ENCODE assay signal across 15 cellular contexts in the genomic region with DNA sequence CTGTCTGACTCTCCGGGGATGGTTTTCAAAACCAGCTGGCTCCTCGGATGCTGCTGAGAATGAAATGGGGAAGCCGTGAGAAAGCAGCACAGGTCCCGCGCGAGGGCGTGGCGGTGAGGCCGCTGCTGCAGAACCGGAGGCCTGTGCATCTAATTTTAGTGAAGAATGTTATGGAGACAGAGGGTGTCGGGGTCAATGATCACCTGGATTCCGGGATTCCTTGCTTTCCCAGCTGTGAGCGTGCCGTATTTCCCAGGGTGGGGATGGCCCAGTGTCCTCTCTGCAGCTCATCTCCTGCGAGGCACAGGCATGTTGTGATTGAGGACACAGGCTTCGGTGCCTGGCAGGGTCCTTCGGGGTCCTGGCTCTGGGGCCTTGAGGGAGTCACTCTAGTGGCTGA.
DNase-seq lines count a peak whose midpoint lies in the region; TF ChIP-seq lines count a peak whose summit lies in the region.
"Had no signal": no experiment of that assay in that cellular context is flagged by ENCODE, and none has a peak within 500 bp of the region (broad histone marks: within the 10 kb centered on the region; RNA-seq: fewer than 3 reads in every experiment).

No MANE protein-coding gene starts in this region.

- no TSS peak for BruUV-seq in OCI-LY7 (replicated peaks; lab: Mats Ljungman, UMichigan)

- no peak for TF ChIP-seq CTCF in chondrocyte (IDR thresholded peaks at IDR 0.05)
- TF ChIP-seq CTCF in OCI-LY7 (conservative IDR thresholded peaks at IDR 0.05; ENCODE audit: low read length): no peak
- TF ChIP-seq CTCF in thyroid gland (IDR thresholded peaks at IDR 0.05): no peak

- H3K4me2 ChIP-seq in OCI-LY7 (ENCODE audit: low read length): no peak overlapping the region
- H3K4me2 ChIP-seq: A549 had no signal

- H3K36me3 Mint-ChIP-seq in chondrocyte (ENCODE audit: low read depth): peaks cover 3% of the 10 kb centered on the region
- H3K36me3 Mint-ChIP-seq: CD8-positive, alpha-beta memory T cell had no signal

- 69 to 80% methylated on average over 14 to 16 of the region's 17 CpGs for WGBS in thyroid gland, 2 donors

- no peak overlapping the region for H2AFZ ChIP-seq in OCI-LY7 (ENCODE audit: low read length)

- H3K79me2 ChIP-seq in OCI-LY7 (ENCODE audit: insufficient read depth, low read depth, low read length): no peaks in the 10 kb centered on the region

- H3K4me1 ChIP-seq in OCI-LY7 (ENCODE audit: insufficient read depth, low read length, poor library complexity, severe bottlenecking): no peaks in the 10 kb centered on the region
- no peaks in the 10 kb centered on the region for H3K4me1 ChIP-seq in thyroid gland
- H3K4me1 ChIP-seq: A549, BE2C, Caco-2, HAP-1 had no signal

- intact Hi-C loops in OCI-LY7 (cut with micrococcal nuclease; ENCODE audit: unreplicated experiment) (no loop called here), thyroid gland (cut with DNase I) (no loop called here)

- H3K4me3 Mint-ChIP-seq in chondrocyte (ENCODE audit: unreplicated experiment): no peak overlapping the region
- H3K4me3 Mint-ChIP-seq: CD8-positive, alpha-beta memory T cell had no signal

- DNase-seq in NCI-H2227 treated with DMSO at 0.1 percent for 48 hours (lab: John Stamatoyannopoulos, UW): peak; percentile 85
- DNase-seq in chondrocyte (ENCODE audit: low spot score): peak; percentile 79
- DNase-seq in left kidney (ENCODE audit: low read depth, low spot score): peak; percentile 36
- DNase-seq in retina: peak; percentile 58
- no peak for DNase-seq in OCI-LY7 (ENCODE audit: low spot score)
- DNase-seq in thyroid gland: no peak
- DNase-seq in NK-92 (lab: John Stamatoyannopoulos, UW; ENCODE audit: unreplicated experiment): no peak
- DNase-seq in amniotic stem cell (lab: John Stamatoyannopoulos, UW): no peak
- DNase-seq: BE2C, Caco-2, DND-41, GDM1 had no signal

- no peaks in the 10 kb centered on the region for H3K9me2 ChIP-seq in OCI-LY7 (ENCODE audit: insufficient read depth, low read length)

- POLR2A ChIA-PET in OCI-LY7 (lab: Charles Lee): no interaction called here

- H3K27ac ChIP-seq in OCI-LY7 (ENCODE audit: low read depth, low read length, poor library complexity, severe bottlenecking): no peak overlapping the region
- H3K27ac ChIP-seq in thyroid gland: no peak overlapping the region
- H3K27ac ChIP-seq: A549 had no signal

- H3K27me3 Mint-ChIP-seq in chondrocyte (ENCODE audit: low read depth): peaks cover 2% of the 10 kb centered on the region

- H3K27me3 ChIP-seq in thyroid gland: no peaks in the 10 kb centered on the region
- H3K27me3 ChIP-seq: BE2C had no signal

- H3K4me1 Mint-ChIP-seq in chondrocyte (ENCODE audit: low read depth): no peaks in the 10 kb centered on the region
- H3K4me1 Mint-ChIP-seq: CD8-positive, alpha-beta memory T cell had no signal

- CTCF ChIA-PET in OCI-LY7 (lab: Charles Lee; ENCODE audit: unreplicated experiment): interaction anchor here (0.6 kb wide), 1 partner anchor 972 kb away, joined by 3 read pairs; no protein-coding TSS in a partner anchor

- no peak for TF ChIP-seq POLR2A in thyroid gland (IDR thresholded peaks at IDR 0.05)

- H3K36me3 ChIP-seq in OCI-LY7 (ENCODE audit: insufficient read depth, low read length) (no peaks in the 10 kb centered on the region), thyroid gland (no peaks in the 10 kb centered on the region)
- H3K36me3 ChIP-seq: BE2C, HAP-1 had no signal

- H3K4me3 ChIP-seq in OCI-LY7 (ENCODE audit: low read depth, low read length, poor library complexity, severe bottlenecking) (no peak overlapping the region), thyroid gland (replicated peaks in 1 of 3) (no peak overlapping the region)
- H3K4me3 ChIP-seq: A549, HAP-1 had no signal

- H4K20me1 ChIP-seq in OCI-LY7 (ENCODE audit: insufficient read depth, low read length): no peaks in the 10 kb centered on the region

- H3K27ac Mint-ChIP-seq in chondrocyte (ENCODE audit: unreplicated experiment): no peak overlapping the region
- H3K27ac Mint-ChIP-seq: CD8-positive, alpha-beta memory T cell had no signal

- H3K9me3 ChIP-seq in OCI-LY7 (ENCODE audit: low read length) (no peaks in the 10 kb centered on the region), thyroid gland (no peaks in the 10 kb centered on the region)
- H3K9me3 ChIP-seq: BE2C, HAP-1 had no signal

- H3K9me3 Mint-ChIP-seq in chondrocyte (ENCODE audit: low read depth): peaks cover 15% of the 10 kb centered on the region

Comparison
In these comparisons a context has a peak if more than half of its experiments do, and no peak if none do; other contexts are left out.
1. DNase-seq: peak in NCI-H2227 treated with DMSO at 0.1 percent for 48 hours (single experiment), chondrocyte (single experiment), left kidney (single experiment) and retina (single experiment); none in OCI-LY7 (single experiment), thyroid gland (0 of 2), NK-92 (single experiment) and amniotic stem cell (single experiment).